In genomic region chr22:20015187-20015625, GRCh38 we compare ENCODE assay signal across 10 cellular contexts. TPM values are rescaled to one million over a fixed set of nuclear protein-coding genes. Genes with fewer than 3 reads are reported as not detected.
DNase-seq lines count a peak whose midpoint lies in the region; ATAC-seq and TF ChIP-seq lines count a peak whose summit lies in the region.
"Had no signal": no experiment of that assay in that cellular context is flagged by ENCODE, and none has a peak within 500 bp of the region (broad histone marks: within the 10 kb centered on the region; RNA-seq: fewer than 3 reads in every experiment).

No MANE protein-coding gene starts in this region.

- H3K9me3 Mint-ChIP-seq in CD8-positive, alpha-beta memory T cell: no peaks in the 10 kb centered on the region
- H3K9me3 Mint-ChIP-seq in activated T-helper 1 cell treated with anti-CD3 and anti-CD28 coated beads, Interleukin-12 subunit alpha, Interleukin-12 subunit beta, Interleukin-2, Interleukin-4 antibody, amounts not matched to agents 30 ng/mL and 10 ng/mL and 1 ng/mL, durations not matched to agents 14 hours and 24 hours and 36 hours: no peaks in the 10 kb centered on the region
- no peaks in the 10 kb centered on the region for H3K9me3 Mint-ChIP-seq in natural killer cell

- no peak for ATAC-seq in natural killer cell
- ATAC-seq in GM18498 (IDR thresholded peaks at IDR 0.05; ENCODE audit: unreplicated experiment): no peak

- H3K4me3 ChIP-seq in CD8-positive, alpha-beta memory T cell (ENCODE audit: low read length): no peak overlapping the region

- CTCF ChIA-PET in CD8-positive, alpha-beta memory T cell (lab: Charles Lee): interaction anchor here (1.1 kb wide), 1 partner anchor 45 kb away, joined by 3 read pairs; no protein-coding TSS in a partner anchor

- 0 out of 2 replicates have a peak overlapping the region, but pooled peaks have one; percentile 54 for H3K27ac ChIP-seq in 22Rv1
- H3K27ac ChIP-seq in CD8-positive, alpha-beta memory T cell (ENCODE audit: low read depth, low read length): peak overlapping the region; percentile 63

- no peak overlapping the region for H3K27ac Mint-ChIP-seq in CD8-positive, alpha-beta memory T cell
- H3K27ac Mint-ChIP-seq in activated T-helper 1 cell treated with anti-CD3 and anti-CD28 coated beads, Interleukin-12 subunit alpha, Interleukin-12 subunit beta, Interleukin-2, Interleukin-4 antibody, amounts not matched to agents 30 ng/mL and 10 ng/mL and 1 ng/mL, durations not matched to agents 14 hours and 24 hours and 36 hours: no peak overlapping the region
- H3K27ac Mint-ChIP-seq in natural killer cell: no peak overlapping the region

- no peaks in the 10 kb centered on the region for H3K9me3 ChIP-seq in CD8-positive, alpha-beta memory T cell (ENCODE audit: low read length)

- no peaks in the 10 kb centered on the region for H3K36me3 ChIP-seq in CD8-positive, alpha-beta memory T cell (ENCODE audit: insufficient read depth, low read length)

- peak overlapping the region; percentile 70 to 90 (median 72) for H3K4me3 Mint-ChIP-seq in CD8-positive, alpha-beta memory T cell
- H3K4me3 Mint-ChIP-seq in activated T-helper 1 cell treated with anti-CD3 and anti-CD28 coated beads, Interleukin-12 subunit alpha, Interleukin-12 subunit beta, Interleukin-2, Interleukin-4 antibody, amounts not matched to agents 30 ng/mL and 10 ng/mL and 1 ng/mL, durations not matched to agents 14 hours and 24 hours and 36 hours: peak overlapping the region; percentile 68
- peak overlapping the region; percentile 80 for H3K4me3 Mint-ChIP-seq in natural killer cell

- TF ChIP-seq CTCF in 22Rv1 (IDR thresholded peaks at IDR 0.05) (no peak), natural killer cell (IDR thresholded peaks at IDR 0.05) (no peak)

- peaks cover 0 to 1% (median 0%) of the 10 kb centered on the region in 3 donors for H3K36me3 Mint-ChIP-seq in CD8-positive, alpha-beta memory T cell
- H3K36me3 Mint-ChIP-seq in activated T-helper 1 cell treated with anti-CD3 and anti-CD28 coated beads, Interleukin-12 subunit alpha, Interleukin-12 subunit beta, Interleukin-2, Interleukin-4 antibody, amounts not matched to agents 30 ng/mL and 10 ng/mL and 1 ng/mL, durations not matched to agents 14 hours and 24 hours and 36 hours (ENCODE audit: low read depth): no peaks in the 10 kb centered on the region
- no peaks in the 10 kb centered on the region for H3K36me3 Mint-ChIP-seq in natural killer cell

- DNase-seq in CD8-positive, alpha-beta memory T cell: peak in 1 of 5 donors; percentile 23
- no peak for DNase-seq in activated T-helper 1 cell treated with anti-CD3 and anti-CD28 coated beads, Interleukin-12 subunit alpha, Interleukin-12 subunit beta, Interleukin-2, Interleukin-4 antibody, amounts not matched to agents 30 ng/mL and 10 ng/mL and 1 ng/mL, durations not matched to agents 14 hours and 24 hours and 36 hours (ENCODE audit: low spot score)
- DNase-seq in natural killer cell (no peak), dedifferentiated amniotic fluid mesenchymal stem cell (ENCODE audit: extremely low spot score) (no peak), DMS153 (lab: John Stamatoyannopoulos, UW) (no peak), cerebellar cortex (ENCODE audit: low spot score) (no peak)
- DNase-seq: NCI-H2029; NK-92 treated with Interleukin-12 subunit alpha and Interleukin-12 subunit beta, amount 100 ng/mL, for 24 hours had no signal

- POLR2A ChIA-PET in CD8-positive, alpha-beta memory T cell (lab: Charles Lee): no interaction called here

- no peaks in the 10 kb centered on the region for H3K27me3 Mint-ChIP-seq in CD8-positive, alpha-beta memory T cell
- peaks cover 32% of the 10 kb centered on the region for H3K27me3 Mint-ChIP-seq in activated T-helper 1 cell treated with anti-CD3 and anti-CD28 coated beads, Interleukin-12 subunit alpha, Interleukin-12 subunit beta, Interleukin-2, Interleukin-4 antibody, amounts not matched to agents 30 ng/mL and 10 ng/mL and 1 ng/mL, durations not matched to agents 14 hours and 24 hours and 36 hours (ENCODE audit: insufficient read depth)
- H3K27me3 Mint-ChIP-seq in natural killer cell (ENCODE audit: low read depth in 2 of 2): no peaks in the 10 kb centered on the region

- intact Hi-C loops in activated T-helper 1 cell treated with anti-CD3 and anti-CD28 coated beads, Interleukin-12 subunit alpha, Interleukin-12 subunit beta, Interleukin-2, Interleukin-4 antibody, amounts not matched to agents 30 ng/mL and 10 ng/mL and 1 ng/mL, durations not matched to agents 14 hours and 24 hours and 36 hours (cut with micrococcal nuclease): no loop called here
- intact Hi-C loops in natural killer cell (cut with micrococcal nuclease): no loop called here

- H3K4me1 Mint-ChIP-seq in CD8-positive, alpha-beta memory T cell: peaks cover 9 to 18% (median 12%) of the 10 kb centered on the region in 3 donors
- H3K4me1 Mint-ChIP-seq in activated T-helper 1 cell treated with anti-CD3 and anti-CD28 coated beads, Interleukin-12 subunit alpha, Interleukin-12 subunit beta, Interleukin-2, Interleukin-4 antibody, amounts not matched to agents 30 ng/mL and 10 ng/mL and 1 ng/mL, durations not matched to agents 14 hours and 24 hours and 36 hours (ENCODE audit: low read depth): peaks cover 3% of the 10 kb centered on the region
- H3K4me1 Mint-ChIP-seq in natural killer cell: peaks cover 13 to 35% of the 10 kb centered on the region in 2 donors

- no peaks in the 10 kb centered on the region for H3K27me3 ChIP-seq in CD8-positive, alpha-beta memory T cell (ENCODE audit: insufficient read depth, low read length, poor library complexity, severe bottlenecking)

- H3K4me1 ChIP-seq in CD8-positive, alpha-beta memory T cell (ENCODE audit: insufficient read depth, low read length): peaks cover 32% of the 10 kb centered on the region

RNA-seq across cellular contexts. Expression of gene ARVCF, which starts 1.4 kb away (rescaled TPM):
- 1 to 10 TPM; 1.4 to 1.8 TPM for total RNA-seq in CD8-positive, alpha-beta memory T cell
- 0.92 TPM for polyA plus RNA-seq in CD8-positive, alpha-beta memory T cell
- 2.4 and 3.1 TPM in 2 replicates for total RNA-seq in activated T-helper 1 cell treated with anti-CD3 and anti-CD28 coated beads, Interleukin-12 subunit alpha, Interleukin-12 subunit beta, Interleukin-2, Interleukin-4 antibody, amounts not matched to agents 30 ng/mL and 10 ng/mL and 1 ng/mL, durations not matched to agents 14 hours and 24 hours and 36 hours
- 10 to 100 TPM; 37.8 to 62.0 (median 38.7) TPM for total RNA-seq in natural killer cell

RNA-seq across cellular contexts. Expression of gene TANGO2, which starts 5.7 kb away (rescaled TPM):
- total RNA-seq in CD8-positive, alpha-beta memory T cell: 10 to 100 TPM; 27.3 to 28.0 TPM
- polyA plus RNA-seq in CD8-positive, alpha-beta memory T cell: 48.6 TPM
- total RNA-seq in activated T-helper 1 cell treated with anti-CD3 and anti-CD28 coated beads, Interleukin-12 subunit alpha, Interleukin-12 subunit beta, Interleukin-2, Interleukin-4 antibody, amounts not matched to agents 30 ng/mL and 10 ng/mL and 1 ng/mL, durations not matched to agents 14 hours and 24 hours and 36 hours: 29.2 and 30.0 TPM in 2 replicates
- total RNA-seq in natural killer cell: 10 to 100 TPM; 33.3 to 53.0 (median 46.2) TPM
